38 cellular contexts compared by ENCODE assay signal in the genomic region with DNA sequence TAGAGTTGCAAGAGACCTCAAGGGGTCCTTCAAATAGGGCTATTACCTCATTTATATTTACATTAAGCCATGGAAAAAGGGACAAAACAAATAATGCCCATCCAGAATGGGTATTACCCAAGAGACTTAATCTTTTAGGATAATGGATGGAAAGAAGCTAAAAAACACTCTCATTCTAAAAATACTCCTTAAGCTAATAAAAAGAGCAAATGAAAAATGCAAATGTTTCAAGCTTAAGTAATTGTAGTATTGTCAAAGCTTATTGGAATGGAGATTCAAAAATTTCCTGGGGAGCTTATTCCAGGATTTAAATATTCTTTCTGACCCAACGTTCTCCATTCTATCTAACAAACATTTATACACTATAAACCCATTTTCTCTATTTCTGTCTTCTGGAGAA.
"Had no signal": no experiment of that assay in that cellular context is flagged by ENCODE, and none has a peak within 500 bp of the region (broad histone marks: within the 10 kb centered on the region; RNA-seq: fewer than 3 reads in every experiment).

No MANE protein-coding gene starts in this region.

- H3K27me3 ChIP-seq: adrenal gland, ascending aorta, body of pancreas, brain microvascular endothelial cell, breast epithelium, cardiac muscle cell had no signal

- H3K4me1 Mint-ChIP-seq: activated naive CD4-positive, alpha-beta T cell treated with anti-CD3 and anti-CD28 coated beads, Interleukin-2, amount 10 ng/mL, durations not matched to agents 7 days and 5 days; activated naive CD4-positive, alpha-beta T cell treated with anti-CD3 and anti-CD28 coated beads, Interleukin-2, amount 50 U/mL, for 24 hours; activated naive CD8-positive, alpha-beta T cell treated with anti-CD3 and anti-CD28 coated beads for 36 hours; activated naive CD8-positive, alpha-beta T cell treated with anti-CD3 and anti-CD28 coated beads, Interleukin-2, amount 10 ng/mL, durations not matched to agents 7 days and 5 days; activated naive CD8-positive, alpha-beta T cell treated with anti-CD3 and anti-CD28 coated beads, Interleukin-2, amount 50 U/mL, for 24 hours; activated T-helper 17 cell treated with anti-CD3 and anti-CD28 coated beads, Interleukin-2, amount 50 U/mL, for 72 hours; brain; central memory CD8-positive, alpha-beta T cell had no signal

- H3K36me3 Mint-ChIP-seq: activated naive CD4-positive, alpha-beta T cell treated with anti-CD3 and anti-CD28 coated beads, Interleukin-2, amount 10 ng/mL, durations not matched to agents 7 days and 5 days had no signal

- H3K27me3 Mint-ChIP-seq: activated naive CD4-positive, alpha-beta T cell treated with anti-CD3 and anti-CD28 coated beads, Interleukin-2, amount 10 ng/mL, durations not matched to agents 7 days and 5 days; activated naive CD4-positive, alpha-beta T cell treated with anti-CD3 and anti-CD28 coated beads, Interleukin-2, amount 50 U/mL, for 24 hours; activated naive CD8-positive, alpha-beta T cell; activated naive CD8-positive, alpha-beta T cell treated with anti-CD3 and anti-CD28 coated beads for 36 hours; activated naive CD8-positive, alpha-beta T cell treated with anti-CD3 and anti-CD28 coated beads, Interleukin-2, amount 10 ng/mL, durations not matched to agents 7 days and 5 days; activated naive CD8-positive, alpha-beta T cell treated with anti-CD3 and anti-CD28 coated beads, Interleukin-2, amount 50 U/mL, for 24 hours; activated T-helper 17 cell treated with anti-CD3 and anti-CD28 coated beads, Interleukin-2, amount 50 U/mL, for 72 hours; central memory CD8-positive, alpha-beta T cell had no signal

- H3K9me3 ChIP-seq: adrenal gland, body of pancreas had no signal

- H3K4me3 Mint-ChIP-seq: activated naive CD4-positive, alpha-beta T cell treated with anti-CD3 and anti-CD28 coated beads for 36 hours; activated naive CD4-positive, alpha-beta T cell treated with anti-CD3 and anti-CD28 coated beads, Interleukin-2, amount 10 ng/mL, durations not matched to agents 7 days and 5 days; activated naive CD4-positive, alpha-beta T cell treated with anti-CD3 and anti-CD28 coated beads, Interleukin-2, amount 50 U/mL, for 24 hours; activated naive CD8-positive, alpha-beta T cell; activated naive CD8-positive, alpha-beta T cell treated with anti-CD3 and anti-CD28 coated beads for 36 hours; activated naive CD8-positive, alpha-beta T cell treated with anti-CD3 and anti-CD28 coated beads, Interleukin-2, amount 10 ng/mL, durations not matched to agents 7 days and 5 days; activated naive CD8-positive, alpha-beta T cell treated with anti-CD3 and anti-CD28 coated beads, Interleukin-2, amount 50 U/mL, for 24 hours; activated T-cell treated with anti-CD3 and anti-CD28 coated beads, Interleukin-2, amount 50 U/mL, for 24 hours; activated T-cell treated with anti-CD3 and anti-CD28 coated beads, Interleukin-2, amount 50 U/mL, for 4 hours; activated T-cell treated with anti-CD3 and anti-CD28 coated beads, Interleukin-2, amount 50 U/mL, for 72 hours; activated T-helper 1 cell treated with anti-CD3 and anti-CD28 coated beads, Interleukin-12 subunit alpha, Interleukin-12 subunit beta, Interleukin-2, Interleukin-4 antibody, amounts not matched to agents 30 ng/mL and 10 ng/mL and 1 ng/mL, durations not matched to agents 14 hours and 24 hours and 36 hours; activated T-helper 17 cell treated with anti-CD3 and anti-CD28 coated beads, Interleukin-2, amount 50 U/mL, for 72 hours; brain; central memory CD8-positive, alpha-beta T cell had no signal

- H3K36me3 ChIP-seq: adrenal gland, ascending aorta, brain microvascular endothelial cell, breast epithelium, cardiac muscle cell had no signal

- H3K27ac Mint-ChIP-seq: activated naive CD4-positive, alpha-beta T cell treated with anti-CD3 and anti-CD28 coated beads for 36 hours; activated naive CD4-positive, alpha-beta T cell treated with anti-CD3 and anti-CD28 coated beads, Interleukin-2, amount 10 ng/mL, durations not matched to agents 7 days and 5 days; activated naive CD4-positive, alpha-beta T cell treated with anti-CD3 and anti-CD28 coated beads, Interleukin-2, amount 50 U/mL, for 24 hours; activated naive CD4-positive, alpha-beta T cell treated with anti-CD3 and anti-CD28 coated beads, Interleukin-2, amount 50 U/mL, for 72 hours; activated naive CD8-positive, alpha-beta T cell; activated naive CD8-positive, alpha-beta T cell treated with anti-CD3 and anti-CD28 coated beads for 36 hours; activated naive CD8-positive, alpha-beta T cell treated with anti-CD3 and anti-CD28 coated beads, Interleukin-2, amount 10 ng/mL, durations not matched to agents 7 days and 5 days; activated naive CD8-positive, alpha-beta T cell treated with anti-CD3 and anti-CD28 coated beads, Interleukin-2, amount 50 U/mL, for 24 hours; activated T-cell treated with anti-CD3 and anti-CD28 coated beads, Interleukin-2, amount 50 U/mL, for 24 hours; activated T-cell treated with anti-CD3 and anti-CD28 coated beads, Interleukin-2, amount 50 U/mL, for 72 hours; activated T-helper 1 cell treated with anti-CD3 and anti-CD28 coated beads, Interleukin-12 subunit alpha, Interleukin-12 subunit beta, Interleukin-2, Interleukin-4 antibody, amounts not matched to agents 30 ng/mL and 10 ng/mL and 1 ng/mL, durations not matched to agents 14 hours and 24 hours and 36 hours; activated T-helper 17 cell treated with anti-CD3 and anti-CD28 coated beads, Interleukin-2, amount 50 U/mL, for 72 hours; activated T-helper 2 cell treated with anti-CD3 and anti-CD28 coated beads, Interferon-gamma antibody, Interleukin-2, Interleukin-4, amounts not matched to agents 10 μg/mL and 5 μg/mL and 100 μg/mL, durations not matched to agents 14 hours and 24 hours and 36 hours; brain had no signal

- DNase-seq: activated effector memory CD4-positive, alpha-beta T cell treated with anti-CD3 and anti-CD28 coated beads, Interleukin-2, amount 50 U/mL, for 16 hours; activated effector memory CD4-positive, alpha-beta T cell treated with Interleukin-2 at 50 U/mL for 16 hours; activated gamma-delta T cell; activated gamma-delta T cell treated with Interleukin-2 at 50 U/mL for 16 hours; activated naive CD4-positive, alpha-beta T cell; activated naive CD4-positive, alpha-beta T cell treated with anti-CD3 and anti-CD28 coated beads for 36 hours; activated naive CD4-positive, alpha-beta T cell treated with anti-CD3 and anti-CD28 coated beads, Interleukin-2, amount 10 ng/mL, durations not matched to agents 7 days and 5 days; activated naive CD4-positive, alpha-beta T cell treated with anti-CD3 and anti-CD28 coated beads, Interleukin-2, amount 50 U/mL, for 16 hours; activated naive CD4-positive, alpha-beta T cell treated with Interleukin-2 at 50 U/mL for 16 hours; activated naive CD8-positive, alpha-beta T cell treated with anti-CD3 and anti-CD28 coated beads for 36 hours; activated naive CD8-positive, alpha-beta T cell treated with anti-CD3 and anti-CD28 coated beads, Interleukin-2, amount 10 ng/mL, durations not matched to agents 7 days and 5 days; activated naive CD8-positive, alpha-beta T cell treated with anti-CD3 and anti-CD28 coated beads, Interleukin-2, amount 50 U/mL, for 24 hours; activated T-cell treated with anti-CD3 and anti-CD28 coated beads, Interleukin-2, amount 50 U/mL, for 1 hour; activated T-cell treated with anti-CD3 and anti-CD28 coated beads, Interleukin-2, amount 50 U/mL, for 24 hours; activated T-cell treated with anti-CD3 and anti-CD28 coated beads, Interleukin-2, amount 50 U/mL, for 4 hours; activated T-cell treated with anti-CD3 and anti-CD28 coated beads, Interleukin-2, amount 50 U/mL, for 72 hours; adrenal gland; amniotic stem cell; amygdala; anterior cingulate cortex; aorta; body of pancreas; brain microvascular endothelial cell; caudate nucleus; central memory CD4-positive, alpha-beta T cell; cerebellar nuclear complex had no signal

- H3K4me3 ChIP-seq: adrenal gland, ascending aorta, body of pancreas, breast epithelium, cardiac muscle cell had no signal

- ATAC-seq: activated naive CD4-positive, alpha-beta T cell treated with anti-CD3 and anti-CD28 coated beads, Interleukin-2, amount 50 U/mL, for 72 hours; activated naive CD8-positive, alpha-beta T cell treated with anti-CD3 and anti-CD28 coated beads, Interleukin-2, amount 50 U/mL, for 24 hours; activated T-cell treated with anti-CD3 and anti-CD28 coated beads, Interleukin-2, amount 50 U/mL, for 4 hours; activated T-cell treated with anti-CD3 and anti-CD28 coated beads, Interleukin-2, amount 50 U/mL, for 72 hours; activated T-helper 17 cell treated with anti-CD3 and anti-CD28 coated beads, Interleukin-2, amount 50 U/mL, for 72 hours; body of pancreas had no signal

- H3K4me1 ChIP-seq: adrenal gland, ascending aorta, body of pancreas, breast epithelium had no signal

- H3K27ac ChIP-seq: adrenal gland, ascending aorta, body of pancreas, brain microvascular endothelial cell, breast epithelium, cardiac muscle cell had no signal

- FAIRE-seq: bronchial epithelial cell had no signal
